ENCODE assay signal across 8 cellular contexts in genomic region chr14:104137297-104138097, GRCh38. TPM values are rescaled to one million over a fixed set of nuclear protein-coding genes. Genes with fewer than 3 reads are reported as not detected.
DNase-seq lines count a peak whose midpoint lies in the region; ATAC-seq lines count a peak whose summit lies in the region.

No MANE protein-coding gene starts in this region.

- no peak overlapping the region for H3K27ac Mint-ChIP-seq in effector memory CD8-positive, alpha-beta T cell

- peak overlapping the region; percentile 51 to 71 for H3K4me3 Mint-ChIP-seq in effector memory CD8-positive, alpha-beta T cell

- no peaks in the 10 kb centered on the region for H3K36me3 Mint-ChIP-seq in effector memory CD8-positive, alpha-beta T cell (ENCODE audit: insufficient read depth)

- peaks cover 33 to 73% of the 10 kb centered on the region in 2 donors for H3K27me3 Mint-ChIP-seq in effector memory CD8-positive, alpha-beta T cell

- ATAC-seq in effector memory CD8-positive, alpha-beta T cell (replicated peaks): peak; percentile 72

- DNase-seq in DMS53 (lab: John Stamatoyannopoulos, UW) (peak; percentile 56), DMS53 treated with DMSO at 0.1 percent for 48 hours (lab: John Stamatoyannopoulos, UW; ENCODE audit: unreplicated experiment) (no peak), NCI-H446 treated with DMSO at 0.1 percent for 48 hours (lab: John Stamatoyannopoulos, UW) (peak; percentile 82), mesenteric fat pad (ENCODE audit: low spot score) (peak; percentile 90), SKM-1 (lab: John Stamatoyannopoulos, UW; ENCODE audit: unreplicated experiment) (no peak)
- peak; percentile 90 for DNase-seq in activated CD8-positive, alpha-beta memory T cell treated with anti-CD3 and anti-CD28 coated beads for 24 hours
- DNase-seq in effector memory CD8-positive, alpha-beta T cell: peak; percentile 37 to 50 (median 42)
- DNase-seq in stimulated activated CD8-positive, alpha-beta memory T cell treated with anti-CD3 and anti-CD28 coated beads, Interleukin-4, amount 100 ng/mL, for 1 hour (ENCODE audit: low read depth in 2 of 2, low spot score in 1 of 2): peak; percentile 5 to 25

- peaks cover 0 to 6% of the 10 kb centered on the region in 2 donors for H3K4me1 Mint-ChIP-seq in effector memory CD8-positive, alpha-beta T cell (ENCODE audit: low read depth in 2 of 2)

- no peaks in the 10 kb centered on the region for H3K9me3 Mint-ChIP-seq in effector memory CD8-positive, alpha-beta T cell

RNA-seq across cellular contexts. Expression of gene KIF26A, which starts 0.9 kb away (rescaled TPM):
- 3.2 TPM for total RNA-seq in mesenteric fat pad

RNA-seq across cellular contexts. Expression of gene ASPG, which starts 52.0 kb away (rescaled TPM):
- 1.1 TPM for total RNA-seq in mesenteric fat pad

Comparison
In these comparisons a context has a peak if more than half of its experiments do, and no peak if none do; other contexts are left out.
1. DNase-seq: peak in DMS53 (single experiment), NCI-H446 treated with DMSO at 0.1 percent for 48 hours (single experiment), activated CD8-positive, alpha-beta memory T cell treated with anti-CD3 and anti-CD28 coated beads for 24 hours (single experiment), effector memory CD8-positive, alpha-beta T cell (3 of 3), mesenteric fat pad (single experiment) and stimulated activated CD8-positive, alpha-beta memory T cell treated with anti-CD3 and anti-CD28 coated beads, Interleukin-4, amount 100 ng/mL, for 1 hour (2 of 2); none in DMS53 treated with DMSO at 0.1 percent for 48 hours (single experiment) and SKM-1 (single experiment).